In genomic region chr3:29389362-29389761, GRCh38 we compare ENCODE assay signal across 29 cellular contexts.
"Had no signal": no experiment of that assay in that cellular context is flagged by ENCODE, and none has a peak within 500 bp of the region (broad histone marks: within the 10 kb centered on the region; RNA-seq: fewer than 3 reads in every experiment).

No MANE protein-coding gene starts in this region.

- DNase-seq: activated CD4-positive, alpha-beta memory T cell treated with anti-CD3 and anti-CD28 coated beads for 36 hours; activated CD4-positive, alpha-beta T cell treated with anti-CD3 and anti-CD28 coated beads for 36 hours; activated CD4-positive, alpha-beta T cell treated with anti-CD3 and anti-CD28 coated beads, Interleukin-2, amount 10 ng/mL, durations not matched to agents 24 days and 14 days; activated CD4-positive, CD25-positive, alpha-beta regulatory T cell; activated CD4-positive, CD25-positive, alpha-beta regulatory T cell treated with anti-CD3 and anti-CD28 coated beads, Interleukin-2, amount 50 U/mL, for 72 hours; activated CD8-positive, alpha-beta T cell treated with anti-CD3 and anti-CD28 coated beads, Interleukin-2, amount 10 ng/mL, durations not matched to agents 7 days and 5 days; activated effector memory CD4-positive, alpha-beta T cell treated with Interleukin-2 at 50 U/mL for 16 hours; activated gamma-delta T cell treated with Interleukin-2 at 50 U/mL for 16 hours; activated naive CD4-positive, alpha-beta T cell treated with anti-CD3 and anti-CD28 coated beads, Interleukin-2, amount 50 U/mL, for 16 hours; activated naive CD4-positive, alpha-beta T cell treated with Interleukin-2 at 50 U/mL for 16 hours; activated T-cell treated with anti-CD3 and anti-CD28 coated beads, Interleukin-2, amount 50 U/mL, for 4 hours; amniotic stem cell; anterior cingulate cortex; brain microvascular endothelial cell; dorsolateral prefrontal cortex; effector memory CD4-positive, alpha-beta T cell; endodermal cell; foreskin fibroblast; head of caudate nucleus; T-helper 2 cell had no signal

- H3K27ac Mint-ChIP-seq: activated CD4-positive, alpha-beta memory T cell treated with anti-CD3 and anti-CD28 coated beads for 36 hours; activated CD4-positive, alpha-beta T cell treated with anti-CD3 and anti-CD28 coated beads for 36 hours; activated CD4-positive, alpha-beta T cell treated with anti-CD3 and anti-CD28 coated beads, Interleukin-2, amount 10 ng/mL, durations not matched to agents 24 days and 14 days; activated CD8-positive, alpha-beta T cell treated with anti-CD3 and anti-CD28 coated beads, Interleukin-2, amount 10 ng/mL, durations not matched to agents 7 days and 5 days; activated naive CD8-positive, alpha-beta T cell; activated T-helper 17 cell treated with anti-CD3 and anti-CD28 coated beads, Interleukin-2, amount 50 U/mL, for 72 hours; dendritic cell treated with granulocyte-macrophage colony-stimulating factor and Interleukin-4, amounts not matched to agents 40 ng/mL and 50 ng/mL, for 4 days; endodermal cell had no signal

- H3K4me3 ChIP-seq: coronary artery, dorsolateral prefrontal cortex had no signal

- FAIRE-seq: astrocyte, bronchial epithelial cell, frontal cortex had no signal

- H3K27me3 Mint-ChIP-seq: activated CD4-positive, alpha-beta memory T cell treated with anti-CD3 and anti-CD28 coated beads for 36 hours; activated CD4-positive, alpha-beta T cell treated with anti-CD3 and anti-CD28 coated beads for 36 hours; activated CD4-positive, alpha-beta T cell treated with anti-CD3 and anti-CD28 coated beads, Interleukin-2, amount 10 ng/mL, durations not matched to agents 24 days and 14 days; activated naive CD8-positive, alpha-beta T cell; activated T-helper 17 cell treated with anti-CD3 and anti-CD28 coated beads, Interleukin-2, amount 50 U/mL, for 72 hours; central memory CD8-positive, alpha-beta T cell; dendritic cell treated with granulocyte-macrophage colony-stimulating factor and Interleukin-4, amounts not matched to agents 40 ng/mL and 50 ng/mL, for 4 days had no signal

- H3K27me3 ChIP-seq: brain microvascular endothelial cell had no signal

- H3K4me3 Mint-ChIP-seq: activated CD4-positive, alpha-beta memory T cell treated with anti-CD3 and anti-CD28 coated beads for 36 hours; activated CD4-positive, alpha-beta T cell treated with anti-CD3 and anti-CD28 coated beads for 36 hours; activated CD4-positive, alpha-beta T cell treated with anti-CD3 and anti-CD28 coated beads, Interleukin-2, amount 10 ng/mL, durations not matched to agents 24 days and 14 days; activated CD8-positive, alpha-beta T cell treated with anti-CD3 and anti-CD28 coated beads, Interleukin-2, amount 10 ng/mL, durations not matched to agents 7 days and 5 days; activated naive CD8-positive, alpha-beta T cell; activated T-cell treated with anti-CD3 and anti-CD28 coated beads, Interleukin-2, amount 50 U/mL, for 4 hours; activated T-helper 17 cell treated with anti-CD3 and anti-CD28 coated beads, Interleukin-2, amount 50 U/mL, for 72 hours; central memory CD8-positive, alpha-beta T cell; dendritic cell treated with granulocyte-macrophage colony-stimulating factor and Interleukin-4, amounts not matched to agents 40 ng/mL and 50 ng/mL, for 4 days; endodermal cell had no signal

- ATAC-seq: activated CD4-positive, alpha-beta T cell treated with anti-CD3 and anti-CD28 coated beads for 36 hours; activated CD8-positive, alpha-beta T cell treated with anti-CD3 and anti-CD28 coated beads, Interleukin-2, amount 10 ng/mL, durations not matched to agents 7 days and 5 days; activated T-cell treated with anti-CD3 and anti-CD28 coated beads, Interleukin-2, amount 50 U/mL, for 4 hours; activated T-helper 17 cell treated with anti-CD3 and anti-CD28 coated beads, Interleukin-2, amount 50 U/mL, for 72 hours; esophagus mucosa had no signal

- H3K36me3 ChIP-seq: brain microvascular endothelial cell had no signal

- H3K36me3 Mint-ChIP-seq: activated CD4-positive, alpha-beta memory T cell treated with anti-CD3 and anti-CD28 coated beads for 36 hours; activated naive CD8-positive, alpha-beta T cell had no signal

- H3K4me1 Mint-ChIP-seq: activated T-helper 17 cell treated with anti-CD3 and anti-CD28 coated beads, Interleukin-2, amount 50 U/mL, for 72 hours; central memory CD8-positive, alpha-beta T cell; endodermal cell had no signal

- H3K27ac ChIP-seq: brain microvascular endothelial cell, coronary artery, dorsolateral prefrontal cortex had no signal
